In genomic region chr1:7648761-7649384, GRCh38 we compare ENCODE assay signal across 13 cellular contexts.
DNase-seq lines count a peak whose midpoint lies in the region; ATAC-seq and TF ChIP-seq lines count a peak whose summit lies in the region.
"Had no signal": no experiment of that assay in that cellular context is flagged by ENCODE, and none has a peak within 500 bp of the region (broad histone marks: within the 10 kb centered on the region; RNA-seq: fewer than 3 reads in every experiment).

No MANE protein-coding gene starts in this region.

- TF ChIP-seq POLR2A in sigmoid colon (IDR thresholded peaks at IDR 0.05): no peak

- CTCF ChIA-PET in activated CD8-positive, alpha-beta T cell treated with anti-CD3 and anti-CD28 coated beads for 36 hours (lab: Charles Lee): interaction anchor here (0.6 to 2.0 kb wide), 4 partner anchors 15 to 104 kb away, joined by 3 to 7 read pairs (median 6); no protein-coding TSS in a partner anchor

- H3K27me3 ChIP-seq in sigmoid colon (peaks cover 0 to 4% (median 0%) of the 10 kb centered on the region in 3 donors), WERI-Rb-1 (ENCODE audit: insufficient read depth, low read depth, severe bottlenecking) (no peaks in the 10 kb centered on the region)

- H3K36me3 Mint-ChIP-seq in activated CD8-positive, alpha-beta T cell treated with anti-CD3 and anti-CD28 coated beads for 36 hours (ENCODE audit: low read depth): no peaks in the 10 kb centered on the region
- no peaks in the 10 kb centered on the region for H3K36me3 Mint-ChIP-seq in activated T-cell treated with anti-CD3 and anti-CD28 coated beads, Interleukin-2, amount 50 U/mL, for 72 hours (ENCODE audit: insufficient read depth in 2 of 2)
- H3K36me3 Mint-ChIP-seq: CD4-positive, alpha-beta memory T cell had no signal

- H3K9me3 ChIP-seq in sigmoid colon (no peaks in the 10 kb centered on the region), WERI-Rb-1 (ENCODE audit: severe bottlenecking) (peaks cover 4% of the 10 kb centered on the region)

- no peak overlapping the region for H3K27ac Mint-ChIP-seq in activated CD8-positive, alpha-beta T cell treated with anti-CD3 and anti-CD28 coated beads for 36 hours
- no peak overlapping the region for H3K27ac Mint-ChIP-seq in activated T-cell treated with anti-CD3 and anti-CD28 coated beads, Interleukin-2, amount 50 U/mL, for 72 hours
- H3K27ac Mint-ChIP-seq: CD4-positive, alpha-beta memory T cell; effector memory CD8-positive, alpha-beta T cell had no signal

- H3K4me1 ChIP-seq in sigmoid colon: peaks cover 0 to 15% (median 7%) of the 10 kb centered on the region in 4 donors

- H3K36me3 ChIP-seq in sigmoid colon (no peaks in the 10 kb centered on the region), WERI-Rb-1 (no peaks in the 10 kb centered on the region)

- peak in 1 of 4 donors; percentile 46 for TF ChIP-seq EP300 in sigmoid colon (IDR thresholded peaks at IDR 0.05)

- H3K4me3 Mint-ChIP-seq in activated CD8-positive, alpha-beta T cell treated with anti-CD3 and anti-CD28 coated beads for 36 hours: no peak overlapping the region
- H3K4me3 Mint-ChIP-seq in activated T-cell treated with anti-CD3 and anti-CD28 coated beads, Interleukin-2, amount 50 U/mL, for 72 hours: no peak overlapping the region
- H3K4me3 Mint-ChIP-seq: CD4-positive, alpha-beta memory T cell; effector memory CD8-positive, alpha-beta T cell had no signal

- DNase-seq in GF-D8 (lab: John Stamatoyannopoulos, UW) (peak; percentile 97), NCI-H69 (lab: John Stamatoyannopoulos, UW) (peak; percentile 3), fibroblast of mammary gland (ENCODE audit: low read depth) (peak; percentile 2), sigmoid colon (peak; percentile 93), WERI-Rb-1 (no peak)
- DNase-seq in activated CD8-positive, alpha-beta T cell treated with anti-CD3 and anti-CD28 coated beads for 36 hours: no peak
- DNase-seq in activated T-cell treated with anti-CD3 and anti-CD28 coated beads, Interleukin-2, amount 50 U/mL, for 72 hours: no peak
- DNase-seq: CD4-positive, alpha-beta memory T cell; effector memory CD8-positive, alpha-beta T cell; GOT3; NCI-H2081 treated with DMSO at 0.1 percent for 48 hours had no signal

- intact Hi-C loops in sigmoid colon (cut with DNase I): loop anchor here (5.0 kb wide), 3 partner anchors 427 to 927 kb away; no protein-coding TSS in a partner anchor
- intact Hi-C loops in activated CD8-positive, alpha-beta T cell treated with anti-CD3 and anti-CD28 coated beads for 36 hours (cut with micrococcal nuclease): loop anchor here (10.0 kb wide), 1 partner anchor 194 kb away; no protein-coding TSS in a partner anchor

- H3K4me3 ChIP-seq in fibroblast of mammary gland (ENCODE audit: control insufficient read depth, low read depth, low read length) (no peak overlapping the region), sigmoid colon (no peak overlapping the region), WERI-Rb-1 (ENCODE audit: low read depth, low read length) (no peak overlapping the region)
- H3K4me3 ChIP-seq: skin epidermis had no signal

- TF ChIP-seq CTCF in fibroblast of mammary gland (conservative IDR thresholded peaks at IDR 0.05; ENCODE audit: control insufficient read depth, insufficient read depth, low read depth, low read length) (no peak), sigmoid colon (IDR thresholded peaks at IDR 0.05) (no peak), WERI-Rb-1 (IDR thresholded peaks at IDR 0.05; ENCODE audit: low read depth, low read length) (no peak)
- TF ChIP-seq CTCF in activated CD8-positive, alpha-beta T cell treated with anti-CD3 and anti-CD28 coated beads for 36 hours (IDR thresholded peaks at IDR 0.05): no peak

- H3K4me1 Mint-ChIP-seq in activated CD8-positive, alpha-beta T cell treated with anti-CD3 and anti-CD28 coated beads for 36 hours (ENCODE audit: low read depth): no peaks in the 10 kb centered on the region
- H3K4me1 Mint-ChIP-seq in activated T-cell treated with anti-CD3 and anti-CD28 coated beads, Interleukin-2, amount 50 U/mL, for 72 hours (ENCODE audit: low read depth): no peaks in the 10 kb centered on the region

- H3K27me3 Mint-ChIP-seq in activated CD8-positive, alpha-beta T cell treated with anti-CD3 and anti-CD28 coated beads for 36 hours: no peaks in the 10 kb centered on the region
- no peaks in the 10 kb centered on the region for H3K27me3 Mint-ChIP-seq in activated T-cell treated with anti-CD3 and anti-CD28 coated beads, Interleukin-2, amount 50 U/mL, for 72 hours (ENCODE audit: low read depth)

- ATAC-seq in activated CD8-positive, alpha-beta T cell treated with anti-CD3 and anti-CD28 coated beads for 36 hours: no peak
- no peak for ATAC-seq in activated T-cell treated with anti-CD3 and anti-CD28 coated beads, Interleukin-2, amount 50 U/mL, for 72 hours (replicated peaks in 1 of 2)
- no peak for ATAC-seq in GM18873 (IDR thresholded peaks at IDR 0.05; ENCODE audit: low FRiP score, unreplicated experiment)
- ATAC-seq: effector memory CD8-positive, alpha-beta T cell had no signal

- WGBS in sigmoid colon, 2 donors: 42 to 59% methylated on average over 14 of the region's 14 CpGs

- peak overlapping the region; percentile 5 to 72 (median 42) for H3K27ac ChIP-seq in sigmoid colon
- H3K27ac ChIP-seq in WERI-Rb-1: no peak overlapping the region
- H3K27ac ChIP-seq: skin epidermis had no signal

- no peaks in the 10 kb centered on the region for H3K9me3 Mint-ChIP-seq in activated CD8-positive, alpha-beta T cell treated with anti-CD3 and anti-CD28 coated beads for 36 hours
- H3K9me3 Mint-ChIP-seq in activated T-cell treated with anti-CD3 and anti-CD28 coated beads, Interleukin-2, amount 50 U/mL, for 72 hours: no peaks in the 10 kb centered on the region
- H3K9me3 Mint-ChIP-seq: CD4-positive, alpha-beta memory T cell; effector memory CD8-positive, alpha-beta T cell had no signal

- POLR2A ChIA-PET in activated CD8-positive, alpha-beta T cell treated with anti-CD3 and anti-CD28 coated beads for 36 hours (lab: Charles Lee): no interaction called here

Comparison
In these comparisons a context has a peak if more than half of its experiments do, and no peak if none do; other contexts are left out.
1. DNase-seq: peak in GF-D8 (single experiment), NCI-H69 (single experiment), fibroblast of mammary gland (single experiment) and sigmoid colon (single experiment); none in activated CD8-positive, alpha-beta T cell treated with anti-CD3 and anti-CD28 coated beads for 36 hours (single experiment), activated T-cell treated with anti-CD3 and anti-CD28 coated beads, Interleukin-2, amount 50 U/mL, for 72 hours (0 of 2) and WERI-Rb-1 (single experiment).